ENCODE assay signal across 14 cellular contexts in the genomic region with DNA sequence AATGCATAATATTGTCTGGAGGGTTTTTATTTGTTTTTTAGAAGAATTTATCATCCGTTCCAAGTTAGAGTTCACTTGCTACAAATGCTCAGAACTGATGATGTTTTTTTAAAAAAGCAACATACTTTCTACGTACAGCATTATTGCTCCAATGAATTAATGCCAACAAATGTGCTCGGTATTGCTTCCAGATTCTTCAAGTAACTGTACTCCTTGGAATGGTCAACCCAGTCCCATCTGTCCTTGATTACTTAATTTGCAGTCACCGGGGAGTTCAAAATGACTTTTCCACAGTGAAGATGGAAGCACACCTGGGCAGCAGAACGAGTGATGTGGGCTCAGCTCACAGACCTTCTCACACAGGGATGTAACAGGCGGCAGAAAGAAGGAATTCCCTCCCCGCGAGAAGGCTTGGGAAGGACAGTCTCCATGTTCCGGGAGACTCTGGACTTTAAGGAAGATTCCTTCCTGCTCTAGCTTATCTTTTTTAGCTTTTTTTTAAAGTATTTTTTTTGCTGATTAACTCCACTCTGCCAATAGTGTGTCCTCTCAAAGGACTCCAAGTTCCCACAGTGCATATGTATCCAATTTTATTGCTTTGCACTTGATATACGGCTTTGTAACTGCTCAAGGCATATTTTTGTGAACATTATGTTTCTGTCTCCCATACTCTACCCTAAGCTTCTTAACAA.
A peak's percentile ranks its signal among the peaks of the same experiment; 100 is the strongest.
DNase-seq lines count a peak whose midpoint lies in the region; ATAC-seq and TF ChIP-seq lines count a peak whose summit lies in the region.
"Had no signal": no experiment of that assay in that cellular context is flagged by ENCODE, and none has a peak within 500 bp of the region (broad histone marks: within the 10 kb centered on the region; RNA-seq: fewer than 3 reads in every experiment).

No MANE protein-coding gene starts in this region.

- no peak for TF ChIP-seq POLR2A in gastrocnemius medialis (IDR thresholded peaks at IDR 0.05)

- H3K4me1 ChIP-seq in RWPE2 (ENCODE audit: insufficient read depth, poor library complexity, severe bottlenecking) (peaks cover 60% of the 10 kb centered on the region), gastrocnemius medialis (peaks cover 22 to 27% of the 10 kb centered on the region in 2 donors)
- H3K4me1 ChIP-seq: ascending aorta had no signal

- H3K9me3 ChIP-seq in RWPE2 (ENCODE audit: severe bottlenecking) = no peaks in the 10 kb centered on the region
- no peaks in the 10 kb centered on the region for H3K9me3 ChIP-seq in gastrocnemius medialis
- H3K9me3 ChIP-seq: ascending aorta had no signal

- intact Hi-C loops in gastrocnemius medialis (cut with DNase I; ENCODE audit: low total_unique reads) = loop anchor here (1.0 kb wide), 1 partner anchor 44 kb away; no protein-coding TSS in a partner anchor

- ATAC-seq in RWPE2 (ENCODE audit: low read depth) (no peak), gastrocnemius medialis (peak; percentile 60 to 62)
- ATAC-seq: activated T-cell treated with anti-CD3 and anti-CD28 coated beads, Interleukin-2, amount 50 U/mL, for 4 hours had no signal

- in situ Hi-C loops in gastrocnemius medialis (cut with MboI; ENCODE audit: low sequenced_read_pairs in 4 of 4) = no loop called here

- H3K4me3 ChIP-seq in RWPE2 (ENCODE audit: severe bottlenecking) = no peak overlapping the region
- no peak overlapping the region for H3K4me3 ChIP-seq in gastrocnemius medialis
- H3K4me3 ChIP-seq: ascending aorta had no signal

- H3K27me3 ChIP-seq in RWPE2 (ENCODE audit: insufficient read depth, poor library complexity, severe bottlenecking) = no peaks in the 10 kb centered on the region
- H3K27me3 ChIP-seq in gastrocnemius medialis = no peaks in the 10 kb centered on the region
- H3K27me3 ChIP-seq: ascending aorta had no signal

- TF ChIP-seq CTCF in RWPE2 (IDR thresholded peaks at IDR 0.05; ENCODE audit: poor library complexity, severe bottlenecking) (no peak), gastrocnemius medialis (IDR thresholded peaks at IDR 0.05 in 4 of 5, conservative IDR thresholded peaks at IDR 0.05 in 1 of 5) (no peak)

- H3K36me3 ChIP-seq in RWPE2 (ENCODE audit: low read depth) = peaks cover 14% of the 10 kb centered on the region
- H3K36me3 ChIP-seq in gastrocnemius medialis = no peaks in the 10 kb centered on the region
- H3K36me3 ChIP-seq: ascending aorta had no signal

- H3K27ac ChIP-seq in RWPE2 (ENCODE audit: poor library complexity, severe bottlenecking) (peak overlapping the region; percentile 94), gastrocnemius medialis (peak overlapping the region; percentile 65 to 81 (median 69))
- H3K27ac ChIP-seq: ascending aorta had no signal

- DNase-seq in EL = peak; percentile 53
- no peak for DNase-seq in RWPE2 (ENCODE audit: low spot score)
- DNase-seq in fibroblast of the conjunctiva (ENCODE audit: low read depth) = peak; percentile 77
- DNase-seq in gastrocnemius medialis = no peak
- DNase-seq in stimulated activated CD4-positive, alpha-beta T cell treated with anti-CD3 and anti-CD28 coated beads, Interleukin-15, amount 100 ng/mL, for 24 hours = no peak
- no peak for DNase-seq in central memory CD4-positive, alpha-beta T cell
- no peak for DNase-seq in NCI-H2171 (lab: John Stamatoyannopoulos, UW)
- no peak for DNase-seq in epidermal melanocyte (ENCODE audit: insufficient read length, low spot score)
- DNase-seq: activated CD4-positive, CD25-positive, alpha-beta regulatory T cell treated with anti-CD3 and anti-CD28 coated beads, Interleukin-2, amount 50 U/mL, for 72 hours; activated T-cell treated with anti-CD3 and anti-CD28 coated beads, Interleukin-2, amount 50 U/mL, for 4 hours; Kasumi-1; NCI-H2081; right cardiac atrium had no signal

Comparison
In these comparisons a context has a peak if more than half of its experiments do, and no peak if none do; other contexts are left out.
1. DNase-seq: peak in EL (single experiment) and fibroblast of the conjunctiva (single experiment); none in RWPE2 (single experiment), gastrocnemius medialis (0 of 2), stimulated activated CD4-positive, alpha-beta T cell treated with anti-CD3 and anti-CD28 coated beads, Interleukin-15, amount 100 ng/mL, for 24 hours (single experiment), central memory CD4-positive, alpha-beta T cell (single experiment), NCI-H2171 (single experiment) and epidermal melanocyte (single experiment).